8 cellular contexts compared by ENCODE assay signal in genomic region chr20:35619196-35620095, GRCh38. TPM values are rescaled to one million over a fixed set of nuclear protein-coding genes. Genes with fewer than 3 reads are reported as not detected.
A peak's percentile ranks its signal among the peaks of the same experiment; 100 is the strongest.
DNase-seq lines count a peak whose midpoint lies in the region; ATAC-seq and TF ChIP-seq lines count a peak whose summit lies in the region.

No MANE protein-coding gene starts in this region.

- no peaks in the 10 kb centered on the region for H3K9me3 ChIP-seq in GM23248 (ENCODE audit: low read depth)
- no peaks in the 10 kb centered on the region for H3K9me3 ChIP-seq in gastrocnemius medialis

- peaks cover 25% of the 10 kb centered on the region for H3F3A ChIP-seq in GM23248 (ENCODE audit: insufficient read depth)

- H3K4me2 ChIP-seq in GM23248 (ENCODE audit: unreplicated experiment): peak overlapping the region; percentile 83

- H3K36me3 ChIP-seq in GM23248 (ENCODE audit: low read depth): no peaks in the 10 kb centered on the region
- peaks cover 0 to 13% of the 10 kb centered on the region in 2 donors for H3K36me3 ChIP-seq in gastrocnemius medialis

- TF ChIP-seq CTCF in gastrocnemius medialis (IDR thresholded peaks at IDR 0.05 in 4 of 5, conservative IDR thresholded peaks at IDR 0.05 in 1 of 5): peak in 1 of 5 experiments; percentile 35

- H3K27ac Mint-ChIP-seq in T-helper 1 cell treated with Interleukin-12 subunit alpha and Interleukin-12 subunit beta and Interleukin-4 antibody, amounts not matched to agents 30 μg/mL and 1 μg/mL, for 36 hours: peak overlapping the region; percentile 82

- in situ Hi-C loops in GM23248 (cut with MboI) (no loop called here), gastrocnemius medialis (cut with MboI; ENCODE audit: low sequenced_read_pairs in 4 of 4) (no loop called here)

- H2AFZ ChIP-seq in GM23248: peak overlapping the region; percentile 54

- peak overlapping the region; percentile 87 for H3K4me3 Mint-ChIP-seq in T-helper 1 cell treated with Interleukin-12 subunit alpha and Interleukin-12 subunit beta and Interleukin-4 antibody, amounts not matched to agents 30 μg/mL and 1 μg/mL, for 36 hours

- WGBS in GM23248 (ENCODE audit: low coverage in 1 of 2, low lambda C conversion rate in 2 of 2, missing lambda C conversion rate in 2 of 2), 2 experiments: 6 to 8% methylated on average over 37 to 49 of the region's 49 CpGs

- peak in 1 of 2 donors; percentile 38 for TF ChIP-seq POLR2A in gastrocnemius medialis (IDR thresholded peaks at IDR 0.05)

- H3K9me2 ChIP-seq in GM23248 (ENCODE audit: insufficient read depth): no peaks in the 10 kb centered on the region

- ATAC-seq in gastrocnemius medialis (no peak), GM18520 (IDR thresholded peaks at IDR 0.05; ENCODE audit: unreplicated experiment) (no peak)

- no peaks in the 10 kb centered on the region for H3K9me3 Mint-ChIP-seq in T-helper 1 cell treated with Interleukin-12 subunit alpha and Interleukin-12 subunit beta and Interleukin-4 antibody, amounts not matched to agents 30 μg/mL and 1 μg/mL, for 36 hours

- H3K27me3 Mint-ChIP-seq in T-helper 1 cell treated with Interleukin-12 subunit alpha and Interleukin-12 subunit beta and Interleukin-4 antibody, amounts not matched to agents 30 μg/mL and 1 μg/mL, for 36 hours (ENCODE audit: low read depth): no peaks in the 10 kb centered on the region

- peaks cover 29% of the 10 kb centered on the region for H3K4me1 Mint-ChIP-seq in T-helper 1 cell treated with Interleukin-12 subunit alpha and Interleukin-12 subunit beta and Interleukin-4 antibody, amounts not matched to agents 30 μg/mL and 1 μg/mL, for 36 hours (ENCODE audit: low read depth)

- no peaks in the 10 kb centered on the region for H3K79me2 ChIP-seq in GM23248 (ENCODE audit: insufficient read depth)

- intact Hi-C loops in gastrocnemius medialis (cut with DNase I; ENCODE audit: low total_unique reads): loop anchor here (10.0 kb wide), 1 partner anchor 155 kb away; no protein-coding TSS in a partner anchor

- H4K20me1 ChIP-seq in GM23248 (ENCODE audit: insufficient read depth): no peaks in the 10 kb centered on the region

- H3K27ac ChIP-seq in GM23248: no peak overlapping the region
- peak overlapping the region in 3 of 4 donors; percentile 24 to 86 (median 85) for H3K27ac ChIP-seq in gastrocnemius medialis

- H3K4me3 ChIP-seq in GM23248: peak overlapping the region; percentile 72
- H3K4me3 ChIP-seq in gastrocnemius medialis: peak overlapping the region; percentile 46 to 71 (median 71)

- H3K9ac ChIP-seq in GM23248: peak overlapping the region; percentile 36

- H3K36me3 Mint-ChIP-seq in T-helper 1 cell treated with Interleukin-12 subunit alpha and Interleukin-12 subunit beta and Interleukin-4 antibody, amounts not matched to agents 30 μg/mL and 1 μg/mL, for 36 hours (ENCODE audit: low read depth): peaks cover 4% of the 10 kb centered on the region

- H3K4me1 ChIP-seq in GM23248 (ENCODE audit: insufficient read depth): peaks cover 10% of the 10 kb centered on the region
- H3K4me1 ChIP-seq in gastrocnemius medialis: peaks cover 18 to 32% of the 10 kb centered on the region in 2 donors

- no peaks in the 10 kb centered on the region for H3K27me3 ChIP-seq in GM23248 (replicated peaks; ENCODE audit: insufficient read depth)
- no peaks in the 10 kb centered on the region for H3K27me3 ChIP-seq in gastrocnemius medialis

- DNase-seq in DMS53 treated with DMSO at 0.1 percent for 48 hours (lab: John Stamatoyannopoulos, UW; ENCODE audit: unreplicated experiment) (peak; percentile 69), GM23248 (peak; percentile 86), NAMALWA (ENCODE audit: low spot score) (peak; percentile 94), amygdala (lab: John Stamatoyannopoulos, UW) (peak in 32 of 56 donors; percentile 8 to 64 (median 36)), iPS DF 19.7 (ENCODE audit: low read depth, low spot score) (peak; percentile 75), gastrocnemius medialis (peak; percentile 27 to 42)

RNA-seq across cellular contexts. Expression of gene SPAG4, which starts 3.8 kb away (rescaled TPM):
- 3.3 and 14.2 TPM in 2 replicates for total RNA-seq in GM23248 (2014; rRNA removed; shearing (Covaris generic))
- polyA plus RNA-seq in GM23248 (2016; fragmentation: Nextera tagmentation; extraction: Ambion mirVana): 17.3 and 20.9 TPM in 2 replicates
- 1 to 10 TPM in 1 of 4 donors, under 1 TPM in 1, not detected in 2; 0.91 to 1.4 TPM for total RNA-seq in gastrocnemius medialis

RNA-seq across cellular contexts. Expression of gene CPNE1, which starts 45.3 kb away (rescaled TPM):
- 172 and 205 TPM in 2 replicates for total RNA-seq in GM23248 (2014; rRNA removed; shearing (Covaris generic))
- 166 and 178 TPM in 2 replicates for polyA plus RNA-seq in GM23248 (2016; fragmentation: Nextera tagmentation; extraction: Ambion mirVana)
- 10 to 100 TPM; 37.3 to 60.7 (median 50.1) TPM for total RNA-seq in gastrocnemius medialis

RNA-seq across cellular contexts. Expression of gene RBM12, which starts 45.3 kb away (rescaled TPM):
- total RNA-seq in GM23248 (2014; rRNA removed; shearing (Covaris generic)): 31.7 and 36.0 TPM in 2 replicates
- polyA plus RNA-seq in GM23248 (2016; fragmentation: Nextera tagmentation; extraction: Ambion mirVana): 18.1 and 18.5 TPM in 2 replicates
- total RNA-seq in gastrocnemius medialis: 10 to 100 TPM in 3 of 4 donors, 1 to 10 TPM in 1; 9.8 to 23.7 (median 20.7) TPM

Comparison
In these comparisons a context has a peak if more than half of its experiments do, and no peak if none do; other contexts are left out.
1. DNase-seq: peak in every context shown above with its lines; median percentile 94 in NAMALWA; 86 in GM23248; 75 in iPS DF 19.7; 69 in DMS53 treated with DMSO at 0.1 percent for 48 hours; 36 in amygdala; 34 in gastrocnemius medialis.